Comparison of ENCODE assay signal across 9 cellular contexts in genomic region chr17:69223809-69224208, GRCh38. TPM values are rescaled to one million over a fixed set of nuclear protein-coding genes. Genes with fewer than 3 reads are reported as not detected.
A peak's percentile ranks its signal among the peaks of the same experiment; 100 is the strongest.
DNase-seq lines count a peak whose midpoint lies in the region; ATAC-seq, FAIRE-seq and TF ChIP-seq lines count a peak whose summit lies in the region.
"Had no signal": no experiment of that assay in that cellular context is flagged by ENCODE, and none has a peak within 500 bp of the region (broad histone marks: within the 10 kb centered on the region; RNA-seq: fewer than 3 reads in every experiment).

No MANE protein-coding gene starts in this region.

- peak; percentile 33 for DNase-seq in GM12878 (ENCODE audit: low read depth, low spot score)
- DNase-seq in NOMO-1 treated with DMSO at 0.1 percent for 48 hours (lab: John Stamatoyannopoulos, UW; ENCODE audit: unreplicated experiment), result no peak
- no peak for DNase-seq in activated effector memory CD4-positive, alpha-beta T cell treated with anti-CD3 and anti-CD28 coated beads, Interleukin-2, amount 50 U/mL, for 16 hours
- no peak for DNase-seq in HFFc6
- no peak for DNase-seq in ureter (ENCODE audit: low spot score)
- DNase-seq: NCI-H1092 had no signal

- CTCF ChIA-PET in GM12878 (lab: Yijun Ruan, JAX), result interaction anchor here (1.0 to 2.0 kb wide), 7 partner anchors 10 to 451 kb away, joined by 3 to 9 read pairs (median 4); no protein-coding TSS in a partner anchor

- ATAC-seq in GM18907 (IDR thresholded peaks at IDR 0.05; ENCODE audit: unreplicated experiment) (peak; percentile 98), HG02970 (IDR thresholded peaks at IDR 0.05; ENCODE audit: low FRiP score, unreplicated experiment) (peak; percentile 69), GM12878 (peak; percentile 95)

- no peak overlapping the region for H3K4me3 Mint-ChIP-seq in HFFc6

- H3K4me3 ChIP-seq in ACC112 (ENCODE audit: low read depth, low read length) (no peak overlapping the region), GM12878 (no peak overlapping the region)

- TF ChIP-seq EP300 in GM12878 (IDR thresholded peaks at IDR 0.05; ENCODE audit: borderline replicate concordance in 1 of 2, control insufficient read depth in 1 of 2, low read depth in 2 of 2, low read length in 2 of 2), result no peak

- no TSS peak for BruUV-seq in GM12878 (replicated peaks; lab: Mats Ljungman, UMichigan)

- H3K9me3 ChIP-seq in GM12878 (replicated peaks; ENCODE audit: control insufficient read depth, insufficient read depth, low read length), result no peaks in the 10 kb centered on the region

- no peaks in the 10 kb centered on the region for H3K36me3 Mint-ChIP-seq in HFFc6 (ENCODE audit: low read depth)

- in situ Hi-C loops in GM12878 (cut with MboI), result no loop called here

- H3K36me3 ChIP-seq in ACC112 (ENCODE audit: insufficient read depth, low read length) (no peaks in the 10 kb centered on the region), GM12878 (ENCODE audit: control insufficient read depth in 2 of 2, insufficient read depth in 2 of 2, low read length in 1 of 2) (no peaks in the 10 kb centered on the region)

- FAIRE-seq in GM12878 (lab: Jason Lieb, UNC), result no peak

- intact Hi-C loops in GM12878 (cut with micrococcal nuclease; ENCODE audit: unreplicated experiment), result loop anchor here (5.0 kb wide), 1 partner anchor 107 kb away; no protein-coding TSS in a partner anchor

- no peaks in the 10 kb centered on the region for H3K27me3 ChIP-seq in ACC112 (ENCODE audit: insufficient read depth, low read length)
- no peaks in the 10 kb centered on the region for H3K27me3 ChIP-seq in GM12878 (replicated peaks in 1 of 2; ENCODE audit: control insufficient read depth in 2 of 2, insufficient read depth in 2 of 2, low read length in 1 of 2)

- peaks cover 2% of the 10 kb centered on the region; the same call in 1 of the 2 replicates for H3K27me3 Mint-ChIP-seq in HFFc6 (ENCODE audit: insufficient read depth)

- H3K4me2 ChIP-seq in GM12878 (ENCODE audit: control insufficient read depth, insufficient read depth), result no peak overlapping the region; the same call in 1 of the 2 replicates

- RAD21 ChIA-PET in GM12878 (lab: Charles Lee; ENCODE audit: unreplicated experiment), result interaction anchor here (1.1 to 3.1 kb wide), 6 partner anchors 11 to 447 kb away, joined by 3 to 8 read pairs (median 4); no protein-coding TSS in a partner anchor

- no peaks in the 10 kb centered on the region for H3K79me2 ChIP-seq in ACC112 (ENCODE audit: control insufficient read depth, insufficient read depth, low read length, unreplicated experiment)
- no peaks in the 10 kb centered on the region for H3K79me2 ChIP-seq in GM12878 (ENCODE audit: control insufficient read depth, insufficient read depth, low read length)

- 37% methylated on average over 3 of the region's 3 CpGs for WGBS in GM12878 (ENCODE audit: insufficient coverage, insufficient replicate concordance, low lambda C conversion rate, missing lambda C conversion rate)

- no peak for TF ChIP-seq RAD21 in GM12878 (IDR thresholded peaks at IDR 0.05; ENCODE audit: insufficient read depth, low read depth, low read length)

- no peak overlapping the region for H3K9ac ChIP-seq in GM12878 (ENCODE audit: control insufficient read depth, insufficient read depth, low read length)

- SMC1A ChIA-PET in GM12878 (lab: Charles Lee; ENCODE audit: uncharacterized antibody, unreplicated experiment), result interaction anchor here (0.5 to 3.1 kb wide), 15 partner anchors 11 to 878 kb away, joined by 3 to 13 read pairs (median 3); no protein-coding TSS in a partner anchor

- H3K27ac Mint-ChIP-seq in HFFc6, result no peak overlapping the region

- peak overlapping the region; percentile 7; the same call in 1 of the 2 replicates for H3K27ac ChIP-seq in ACC112 (ENCODE audit: low read depth, low read length)
- no peak overlapping the region for H3K27ac ChIP-seq in GM12878 (ENCODE audit: control insufficient read depth, insufficient read depth)

- H3K9me3 Mint-ChIP-seq in HFFc6, result no peaks in the 10 kb centered on the region

- peaks cover 11% of the 10 kb centered on the region for H3K4me1 ChIP-seq in ACC112 (ENCODE audit: control insufficient read depth, insufficient read depth, low read length, unreplicated experiment)
- peaks cover 8% of the 10 kb centered on the region for H3K4me1 ChIP-seq in GM12878 (ENCODE audit: control insufficient read depth, insufficient read depth, low read length)

- H2AFZ ChIP-seq in ACC112 (ENCODE audit: low read length, unreplicated experiment), result peak overlapping the region; percentile 59
- no peak overlapping the region for H2AFZ ChIP-seq in GM12878 (ENCODE audit: control insufficient read depth, low read depth, low read length)

- TF ChIP-seq CTCF in GM12878 (IDR thresholded peaks at IDR 0.05 in 2 of 3, conservative IDR thresholded peaks at IDR 0.05 in 1 of 3; ENCODE audit: control insufficient read depth in 2 of 3, extremely low read depth in 1 of 3, insufficient read depth in 1 of 3, low read depth in 3 of 3, low read length in 3 of 3) (no peak), HFFc6 (IDR thresholded peaks at IDR 0.05) (no peak)

- no peak for TF ChIP-seq POLR2A in GM12878 (IDR thresholded peaks at IDR 0.05; ENCODE audit: low read depth, low read length)

- no peaks in the 10 kb centered on the region for H4K20me1 ChIP-seq in GM12878 (ENCODE audit: control insufficient read depth, insufficient read depth)

- POLR2A ChIA-PET in GM12878 (lab: Charles Lee), result no interaction called here

- no peaks in the 10 kb centered on the region for H3K4me1 Mint-ChIP-seq in HFFc6 (ENCODE audit: low read depth)

TF ChIP-seq in GM12878, 131 proteins besides CTCF, POLR2A, EP300 and RAD21:
- TF ChIP-seq TCF7 (IDR thresholded peaks at IDR 0.05; ENCODE audit: borderline replicate concordance), result no peak
- peak; percentile 21; the same call in 1 of the 2 replicates for TF ChIP-seq SPI1 (IDR thresholded peaks at IDR 0.05; ENCODE audit: borderline replicate concordance, insufficient read depth, low read depth, low read length)
- TF ChIP-seq ATF7 (IDR thresholded peaks at IDR 0.05; ENCODE audit: low read depth), result peak; percentile 18; the same call in 1 of the 2 replicates
- TF ChIP-seq MTA2 (IDR thresholded peaks at IDR 0.05; ENCODE audit: low read depth), result 0 out of 2 replicates have a peak, but pooled peaks have one; percentile 26
- peak; percentile 55 for TF ChIP-seq RUNX3 (IDR thresholded peaks at IDR 0.05; ENCODE audit: low read length)

RNA-seq across cellular contexts. Expression of gene ABCA10, which starts 4.8 kb away (rescaled TPM):
- 23.0 and 23.8 TPM in 2 replicates for total RNA-seq in GM12878 (2013; cell fraction: nucleolus; rRNA removed)
- total RNA-seq in GM12878 (2014; rRNA removed), result 0.85 and 2.7 TPM in 2 replicates
- 1.4 and 1.6 TPM in 2 replicates for total RNA-seq in GM12878 (2014; rRNA removed; fragmentation: Illumina TruSeq; extraction: Trizol)
- total RNA-seq in GM12878 (2021), result 0.82 and 1.2 TPM in 2 replicates
- 0.68 TPM for polyA plus RNA-seq in GM12878 (2011; ENCODE audit: low read depth)
- polyA plus RNA-seq in GM12878 (2011; rRNA removed), result 3.0 and 4.5 TPM in 2 replicates
- polyA plus RNA-seq in GM12878 (2011; cell fraction: cytosol; rRNA removed), result 0.57 and 0.63 TPM in 2 replicates
- 6.4 and 7.8 TPM in 2 replicates for polyA plus RNA-seq in GM12878 (2011; cell fraction: nucleus; rRNA removed)
- polyA plus RNA-seq in GM12878 (2012), result 1.3 and 2.0 TPM in 2 replicates
- 1.2 and 1.3 TPM in 2 replicates for polyA plus RNA-seq in GM12878 (2014; fragmentation: Illumina TruSeq; extraction: Trizol)
- polyA plus RNA-seq in GM12878 (2014; fragmentation: Nextera tagmentation; extraction: Ambion mirVana), result under 1 TPM; 0.50 to 0.77 TPM
- 0.98 and 1.2 TPM in 2 replicates for polyA plus RNA-seq in GM12878 (2014; rRNA removed)
- under 1 TPM; 0.33 to 0.66 TPM for polyA plus RNA-seq in GM12878 (2016; fragmentation: Nextera tagmentation; extraction: Ambion mirVana)
- 2.8 and 3.6 TPM in 2 replicates for polyA minus RNA-seq in GM12878 (2011; rRNA and poly(A)+ RNA removed)
- polyA minus RNA-seq in GM12878 (2011; cell fraction: cytosol; rRNA and poly(A)+ RNA removed), result 0.31 TPM in 1 of 2 replicates, not detected in the other
- 5.9 and 7.1 TPM in 2 replicates for polyA minus RNA-seq in GM12878 (2011; cell fraction: nucleus; rRNA and poly(A)+ RNA removed)
- under 1 TPM in 3 of 6 experiments, not detected in 3; 0.03 to 0.17 (median 0.07) TPM for total RNA-seq in HFFc6 (2021; fragmentation: NEBNext Ultra II Directional; extraction: Animal tissue kit (Norgen Biotek cat#: 25700))
- 9.8 TPM for total RNA-seq in ureter
